8 cellular contexts compared by ENCODE assay signal in genomic region chr1:72284398-72285073, GRCh38. TPM values are rescaled to one million over a fixed set of nuclear protein-coding genes. Genes with fewer than 3 reads are reported as not detected.
A peak's percentile ranks its signal among the peaks of the same experiment; 100 is the strongest.
DNase-seq lines count a peak whose midpoint lies in the region; ATAC-seq and TF ChIP-seq lines count a peak whose summit lies in the region.

No MANE protein-coding gene starts in this region.

- H3K27me3 ChIP-seq in hepatocyte (peaks cover 38% of the 10 kb centered on the region), prostate gland (replicated peaks; ENCODE audit: insufficient read depth) (no peaks in the 10 kb centered on the region)

- no peaks in the 10 kb centered on the region for H3K79me2 ChIP-seq in hepatocyte

- peak; percentile 83 for ATAC-seq in GM18870 (IDR thresholded peaks at IDR 0.05; ENCODE audit: unreplicated experiment)
- ATAC-seq in HG03097 (IDR thresholded peaks at IDR 0.05; ENCODE audit: low FRiP score, unreplicated experiment) = peak; percentile 79

- no peaks in the 10 kb centered on the region for H3K9me2 ChIP-seq in hepatocyte (replicated peaks; ENCODE audit: insufficient read depth)

- H3K27me3 Mint-ChIP-seq in CD14-positive monocyte (ENCODE audit: low read depth in 3 of 3) = no peaks in the 10 kb centered on the region

- H3K4me1 ChIP-seq in hepatocyte (ENCODE audit: insufficient read depth) = no peaks in the 10 kb centered on the region
- no peaks in the 10 kb centered on the region for H3K4me1 ChIP-seq in prostate gland (replicated peaks)

- H3K27ac ChIP-seq in hepatocyte (peak overlapping the region; percentile 89), prostate gland (peak overlapping the region; percentile 74 to 81)

- peak overlapping the region; percentile 100 for H2AFZ ChIP-seq in hepatocyte

- TF ChIP-seq POLR2A in prostate gland (IDR thresholded peaks at IDR 0.05) = no peak

- peaks cover 0 to 2% (median 0%) of the 10 kb centered on the region in 7 donors for H3K9me3 Mint-ChIP-seq in CD14-positive monocyte

- H3K4me3 ChIP-seq in hepatocyte (peak overlapping the region; percentile 87), prostate gland (peak overlapping the region; percentile 50)

- H3K36me3 ChIP-seq in hepatocyte (replicated peaks; ENCODE audit: insufficient read depth, low read depth) (no peaks in the 10 kb centered on the region), prostate gland (no peaks in the 10 kb centered on the region)

- H3K4me3 Mint-ChIP-seq in CD14-positive monocyte = no peak overlapping the region

- H4K20me1 ChIP-seq in hepatocyte (ENCODE audit: insufficient read depth, poor library complexity, severe bottlenecking) = no peaks in the 10 kb centered on the region

- H3K4me2 ChIP-seq in hepatocyte = peak overlapping the region; percentile 92

- no peak overlapping the region for H3K27ac Mint-ChIP-seq in CD14-positive monocyte

- DNase-seq in CD14-positive monocyte (ENCODE audit: low spot score) (peak; percentile 48), NCI-H446 (lab: John Stamatoyannopoulos, UW) (peak; percentile 76 to 79), amniotic stem cell (lab: John Stamatoyannopoulos, UW) (peak; percentile 84), hepatocyte (ENCODE audit: low spot score) (peak; percentile 56), prostate gland (ENCODE audit: low spot score) (peak; percentile 17), HUDEP-2 (lab: John Stamatoyannopoulos, UW; ENCODE audit: unreplicated experiment in 76 of 76) (no peak)

- TF ChIP-seq CTCF in CD14-positive monocyte (IDR thresholded peaks at IDR 0.05) = no peak
- TF ChIP-seq CTCF in hepatocyte (IDR thresholded peaks at IDR 0.05; ENCODE audit: poor library complexity) = peak; percentile 36
- no peak for TF ChIP-seq CTCF in prostate gland (IDR thresholded peaks at IDR 0.05)

- no peaks in the 10 kb centered on the region for H3K36me3 Mint-ChIP-seq in CD14-positive monocyte

- intact Hi-C loops in CD14-positive monocyte (cut with micrococcal nuclease) = no loop called here
- intact Hi-C loops in prostate gland (cut with DNase I) = loop anchor here (5.0 kb wide), 1 partner anchor 57 kb away; no protein-coding TSS in a partner anchor

- H3K9me3 ChIP-seq in hepatocyte (ENCODE audit: low read depth) = no peaks in the 10 kb centered on the region
- no peaks in the 10 kb centered on the region for H3K9me3 ChIP-seq in prostate gland

- H3K4me1 Mint-ChIP-seq in CD14-positive monocyte = peaks cover 28% of the 10 kb centered on the region

- 2% methylated on average over 24 of the region's 24 CpGs for WGBS in hepatocyte (ENCODE audit: low lambda C conversion rate, missing lambda C conversion rate)
- under 1% methylated on average over 24 of the region's 24 CpGs for WGBS in prostate gland

RNA-seq across cellular contexts. Expression of gene NEGR1, which starts 2.2 kb away (rescaled TPM):
- polyA plus RNA-seq in CD14-positive monocyte (under 1 TPM; 0.03 to 0.13 TPM), hepatocyte (0.47 and 1.0 TPM in 2 replicates)
- total RNA-seq in hepatocyte (2.4 and 2.8 TPM in 2 replicates), prostate gland (1 to 10 TPM; 2.3 to 7.6 TPM)

Comparison
In these comparisons a context has a peak if more than half of its experiments do, and no peak if none do; other contexts are left out.
1. DNase-seq: peak in CD14-positive monocyte (single experiment), NCI-H446 (2 of 2), amniotic stem cell (single experiment), hepatocyte (single experiment) and prostate gland (single experiment); none in HUDEP-2 (0 of 76).